Comparison of ENCODE assay signal across 14 cellular contexts in genomic region chr16:12576878-12577277, GRCh38.
A peak's percentile ranks its signal among the peaks of the same experiment; 100 is the strongest.
DNase-seq lines count a peak whose midpoint lies in the region; ATAC-seq, FAIRE-seq and TF ChIP-seq lines count a peak whose summit lies in the region.
"Had no signal": no experiment of that assay in that cellular context is flagged by ENCODE, and none has a peak within 500 bp of the region (broad histone marks: within the 10 kb centered on the region; RNA-seq: fewer than 3 reads in every experiment).

No MANE protein-coding gene starts in this region.

- TF ChIP-seq POLR2A in HepG2 (IDR thresholded peaks at IDR 0.05; ENCODE audit: insufficient read depth in 1 of 2, low read depth in 2 of 2, low read length in 2 of 2) (no peak), right lobe of liver (IDR thresholded peaks at IDR 0.05) (no peak), esophagus muscularis mucosa (IDR thresholded peaks at IDR 0.05; ENCODE audit: low read depth) (no peak)

- intact Hi-C loops in HepG2 (cut with micrococcal nuclease; ENCODE audit: unreplicated experiment): no loop called here
- intact Hi-C loops in right lobe of liver (cut with DNase I): loop anchor here (10.0 kb wide), 1 partner anchor 238 kb away; no protein-coding TSS in a partner anchor
- intact Hi-C loops in OCI-LY7 (cut with micrococcal nuclease; ENCODE audit: unreplicated experiment): loop anchor here (2.0 kb wide), 3 partner anchors 30 to 242 kb away; partner anchors contain the start of gene CPPED1
- intact Hi-C loops in posterior vena cava (cut with DNase I): no loop called here
- intact Hi-C loops in esophagus muscularis mucosa (cut with DNase I): no loop called here

- TF ChIP-seq RAD21 in HepG2 (CRISPR knock-in tag; IDR thresholded peaks at IDR 0.05): no peak

- no peak for ATAC-seq in HepG2
- no peak for ATAC-seq in right lobe of liver
- ATAC-seq in stimulated activated memory B cell treated with anti-CD40 and anti-IgM and Interleukin-4, amounts not matched to agents 10 μg/mL and 1 μg/mL and 100 μg/mL, for 72 hours: no peak

- H3K4me1 ChIP-seq in HepG2 (ENCODE audit: insufficient read depth, low read length) (peaks cover 16% of the 10 kb centered on the region), right lobe of liver (no peaks in the 10 kb centered on the region), OCI-LY7 (ENCODE audit: insufficient read depth, low read length, poor library complexity, severe bottlenecking) (peaks cover 61% of the 10 kb centered on the region), esophagus muscularis mucosa (no peaks in the 10 kb centered on the region)

- DNase-seq in HepG2 (ENCODE audit: low spot score): no peak
- DNase-seq in right lobe of liver: no peak
- DNase-seq in OCI-LY7 (ENCODE audit: low spot score): no peak
- peak; percentile 34 for DNase-seq in posterior vena cava (ENCODE audit: low spot score)
- DNase-seq in esophagus muscularis mucosa (ENCODE audit: extremely low spot score): no peak
- DNase-seq in NCI-H146 (lab: John Stamatoyannopoulos, UW): no peak
- DNase-seq: GOT3, KBM-7, NCI-H1048, NCI-H1694, NCI-H2227 treated with DMSO at 0.1 percent for 48 hours, NCI-H524 treated with DMSO at 0.1 percent for 48 hours, SIG-M5 had no signal

- TF ChIP-seq CTCF in HepG2 (CRISPR knock-in tag; IDR thresholded peaks at IDR 0.05): no peak
- no peak for TF ChIP-seq CTCF in right lobe of liver (IDR thresholded peaks at IDR 0.05)
- TF ChIP-seq CTCF in OCI-LY7 (conservative IDR thresholded peaks at IDR 0.05; ENCODE audit: low read length): no peak
- no peak for TF ChIP-seq CTCF in esophagus muscularis mucosa (IDR thresholded peaks at IDR 0.05)

- no peak overlapping the region for H3K27ac Mint-ChIP-seq in stimulated activated memory B cell treated with anti-CD40 and anti-IgM and Interleukin-4, amounts not matched to agents 10 μg/mL and 1 μg/mL and 100 μg/mL, for 72 hours

- no peaks in the 10 kb centered on the region for H4K20me1 ChIP-seq in HepG2 (ENCODE audit: insufficient read depth, low read length)
- no peaks in the 10 kb centered on the region for H4K20me1 ChIP-seq in OCI-LY7 (ENCODE audit: insufficient read depth, low read length)

- in situ Hi-C loops in HepG2 (cut with HindIII; ENCODE audit: extremely low pct_ligation_motif_present, low pct_unique_long_range_greater_than_20kb): no loop called here

- H3K9ac ChIP-seq in HepG2 (ENCODE audit: insufficient read depth, low read depth, low read length): no peak overlapping the region

- no peak overlapping the region for H2AFZ ChIP-seq in HepG2 (ENCODE audit: low read length)
- H2AFZ ChIP-seq in OCI-LY7 (ENCODE audit: low read length): peak overlapping the region; percentile 51; the same call in 1 of the 2 replicates

- POLR2A ChIA-PET in HepG2 (lab: Yijun Ruan, JAX): interaction anchor here (1.0 kb wide), 1 partner anchor 36 kb away, joined by 3 read pairs; no protein-coding TSS in a partner anchor
- POLR2A ChIA-PET in OCI-LY7 (lab: Charles Lee): interaction anchor here (0.6 to 1.0 kb wide), 3 partner anchors 23 to 26 kb away, joined by 3 to 4 read pairs (median 3); no protein-coding TSS in a partner anchor

- FAIRE-seq in HepG2 (lab: Jason Lieb, UNC): no peak

- BruUV-seq in HepG2 (replicated peaks; lab: Mats Ljungman, UMichigan) (no TSS peak), OCI-LY7 (replicated peaks; lab: Mats Ljungman, UMichigan) (no TSS peak)

- WGBS in HepG2 (ENCODE audit: low lambda C conversion rate): 92% methylated on average over 10 of the region's 10 CpGs
- WGBS in right lobe of liver (ENCODE audit: insufficient coverage, low coverage, low lambda C conversion rate, missing lambda C conversion rate): 74% methylated on average over 7 of the region's 10 CpGs
- 83% methylated on average over 10 of the region's 10 CpGs for WGBS in esophagus muscularis mucosa

- TF ChIP-seq EP300 in HepG2 (IDR thresholded peaks at IDR 0.05; ENCODE audit: low read depth in 2 of 2, low read length in 2 of 2): no peak
- no peak for TF ChIP-seq EP300 in HepG2 (CRISPR knock-in tag; IDR thresholded peaks at IDR 0.05; ENCODE audit: borderline replicate concordance)
- no peak for TF ChIP-seq EP300 in esophagus muscularis mucosa (IDR thresholded peaks at IDR 0.05)

- no peak overlapping the region for H3K4me2 ChIP-seq in HepG2 (ENCODE audit: low read depth, low read length)
- H3K4me2 ChIP-seq in OCI-LY7 (ENCODE audit: low read length): peak overlapping the region; percentile 68

- no peaks in the 10 kb centered on the region for H3K36me3 ChIP-seq in HepG2 (replicated peaks in 1 of 2; ENCODE audit: control insufficient read depth in 1 of 2, insufficient read depth in 2 of 2, low read length in 2 of 2)
- H3K36me3 ChIP-seq in right lobe of liver: no peaks in the 10 kb centered on the region
- H3K36me3 ChIP-seq in OCI-LY7 (ENCODE audit: insufficient read depth, low read length): no peaks in the 10 kb centered on the region
- no peaks in the 10 kb centered on the region for H3K36me3 ChIP-seq in esophagus muscularis mucosa

- H3K4me3 ChIP-seq in HepG2 (replicated peaks in 1 of 3; ENCODE audit: insufficient read depth in 1 of 3, low read depth in 2 of 3, low read length in 3 of 3) (no peak overlapping the region), right lobe of liver (no peak overlapping the region), OCI-LY7 (ENCODE audit: low read depth, low read length, poor library complexity, severe bottlenecking) (peak overlapping the region; percentile 37), esophagus muscularis mucosa (no peak overlapping the region)

- H3K9me2 ChIP-seq in OCI-LY7 (ENCODE audit: insufficient read depth, low read length): no peaks in the 10 kb centered on the region

- H3K36me3 Mint-ChIP-seq in stimulated activated memory B cell treated with anti-CD40 and anti-IgM and Interleukin-4, amounts not matched to agents 10 μg/mL and 1 μg/mL and 100 μg/mL, for 72 hours: no peaks in the 10 kb centered on the region

- H3K27me3 ChIP-seq in HepG2 (ENCODE audit: control insufficient read depth in 1 of 2, insufficient read depth in 2 of 2, low read length in 2 of 2) (no peaks in the 10 kb centered on the region), right lobe of liver (no peaks in the 10 kb centered on the region), esophagus muscularis mucosa (peaks cover 0 to 4% (median 0%) of the 10 kb centered on the region in 4 donors)

- H3K9me3 ChIP-seq in HepG2 (ENCODE audit: low read length) (no peaks in the 10 kb centered on the region), right lobe of liver (no peaks in the 10 kb centered on the region), OCI-LY7 (ENCODE audit: low read length) (no peaks in the 10 kb centered on the region), esophagus muscularis mucosa (no peaks in the 10 kb centered on the region)

- CTCF ChIA-PET in HepG2 (lab: Yijun Ruan, JAX; ENCODE audit: low intra/inter-chr PET ratio, low total read pairs) (no interaction called here), OCI-LY7 (lab: Charles Lee; ENCODE audit: unreplicated experiment) (interaction anchor here (0.6 kb wide), 1 partner anchor 25 kb away, joined by 3 read pairs; no protein-coding TSS in a partner anchor)

- no peak overlapping the region for H3K27ac ChIP-seq in HepG2 (ENCODE audit: extremely low read length, insufficient read depth, low read length)
- no peak overlapping the region for H3K27ac ChIP-seq in right lobe of liver
- peak overlapping the region; percentile 59 for H3K27ac ChIP-seq in OCI-LY7 (ENCODE audit: low read depth, low read length, poor library complexity, severe bottlenecking)
- H3K27ac ChIP-seq in esophagus muscularis mucosa (replicated peaks in 1 of 4): no peak overlapping the region

- H3K4me1 Mint-ChIP-seq in stimulated activated memory B cell treated with anti-CD40 and anti-IgM and Interleukin-4, amounts not matched to agents 10 μg/mL and 1 μg/mL and 100 μg/mL, for 72 hours: peaks cover 35% of the 10 kb centered on the region

- H3K27me3 Mint-ChIP-seq in stimulated activated memory B cell treated with anti-CD40 and anti-IgM and Interleukin-4, amounts not matched to agents 10 μg/mL and 1 μg/mL and 100 μg/mL, for 72 hours: no peaks in the 10 kb centered on the region

- H3K79me2 ChIP-seq in HepG2 (ENCODE audit: insufficient read depth, low read length): no peaks in the 10 kb centered on the region
- no peaks in the 10 kb centered on the region for H3K79me2 ChIP-seq in OCI-LY7 (ENCODE audit: insufficient read depth, low read depth, low read length)

- H3K9me3 Mint-ChIP-seq in stimulated activated memory B cell treated with anti-CD40 and anti-IgM and Interleukin-4, amounts not matched to agents 10 μg/mL and 1 μg/mL and 100 μg/mL, for 72 hours: no peaks in the 10 kb centered on the region

- no peak overlapping the region for H3K4me3 Mint-ChIP-seq in stimulated activated memory B cell treated with anti-CD40 and anti-IgM and Interleukin-4, amounts not matched to agents 10 μg/mL and 1 μg/mL and 100 μg/mL, for 72 hours

TF ChIP-seq in HepG2, 621 proteins besides CTCF, POLR2A, EP300 and RAD21 (continues in another document):
- TF ChIP-seq HMGXB4 (CRISPR knock-in tag; IDR thresholded peaks at IDR 0.05; ENCODE audit: borderline replicate concordance in 1 of 2, low read depth in 1 of 2) (no peak), ZBTB7A (CRISPR knock-in tag; IDR thresholded peaks at IDR 0.05) (no peak), PAWR (CRISPR knock-in tag; IDR thresholded peaks at IDR 0.05; ENCODE audit: borderline replicate concordance) (no peak)

Comparison
In these comparisons a context has a peak if more than half of its experiments do, and no peak if none do; other contexts are left out.
1. intact Hi-C loops: an anchor here in right lobe of liver (10.0 kb wide) and OCI-LY7 (2.0 kb wide); none called in HepG2, posterior vena cava and esophagus muscularis mucosa.